Comparison of ENCODE assay signal across 8 cellular contexts in the genomic region with DNA sequence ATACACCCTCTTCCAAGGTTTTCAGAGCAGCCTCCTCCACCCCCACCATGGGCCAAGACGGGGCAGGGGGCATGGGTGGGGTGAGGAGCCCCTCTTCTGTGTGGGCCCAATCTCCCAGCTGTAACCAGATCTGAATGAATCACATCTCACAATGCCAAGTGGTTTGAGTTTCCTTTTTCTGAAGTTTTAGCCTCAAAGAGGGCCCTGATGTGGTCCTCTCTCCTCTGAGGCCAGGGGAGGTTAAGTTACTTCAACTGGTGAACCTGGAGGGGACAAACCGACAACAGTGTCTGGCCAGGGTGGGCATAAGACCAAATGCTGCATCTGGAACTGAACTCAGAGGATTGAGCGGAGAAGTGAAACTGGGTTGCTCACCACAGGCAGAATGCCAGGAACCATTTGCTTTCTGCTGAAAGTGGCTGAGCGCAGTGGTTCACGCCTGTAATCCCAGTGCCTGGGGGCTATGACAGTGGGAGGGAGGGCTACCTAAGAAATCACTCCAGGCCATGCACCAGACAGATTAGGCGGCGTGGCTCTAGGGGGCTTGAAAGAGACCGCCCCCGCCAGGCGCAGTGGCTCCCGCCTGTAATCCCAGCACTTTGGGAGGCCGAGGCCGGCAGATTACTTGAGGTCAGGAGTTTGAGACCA. TPM values are rescaled to one million over a fixed set of nuclear protein-coding genes. Genes with fewer than 3 reads are reported as not detected.
A peak's percentile ranks its signal among the peaks of the same experiment; 100 is the strongest.
DNase-seq lines count a peak whose midpoint lies in the region; ATAC-seq, FAIRE-seq and TF ChIP-seq lines count a peak whose summit lies in the region.

No MANE protein-coding gene starts in this region.

- peaks cover 0 to 12% (median 0%) of the 10 kb centered on the region in 11 donors for H3K9me3 ChIP-seq in heart right ventricle
- peaks cover 2% of the 10 kb centered on the region for H3K9me3 ChIP-seq in small intestine (ENCODE audit: control insufficient read depth, low read depth)

- no peak for TF ChIP-seq CTCF in heart right ventricle (IDR thresholded peaks at IDR 0.05)

- H3K36me3 ChIP-seq in heart right ventricle (no peaks in the 10 kb centered on the region), small intestine (ENCODE audit: control insufficient read depth in 2 of 2, insufficient read depth in 2 of 2, low read length in 2 of 2) (no peaks in the 10 kb centered on the region)

- peaks cover 0 to 2% of the 10 kb centered on the region in 2 donors for H3K36me3 Mint-ChIP-seq in activated T-cell treated with anti-CD3 and anti-CD28 coated beads, Interleukin-2, amount 50 U/mL, for 72 hours (ENCODE audit: insufficient read depth in 2 of 2)

- peaks cover 0 to 4% of the 10 kb centered on the region in 2 donors for H3K9me3 Mint-ChIP-seq in activated T-cell treated with anti-CD3 and anti-CD28 coated beads, Interleukin-2, amount 50 U/mL, for 72 hours

- 49 to 70% methylated on average over 13 of the region's 13 CpGs for WGBS in heart right ventricle, 2 donors
- WGBS in small intestine, 3 donors, result 61 to 69% (median 65%) methylated on average over 13 of the region's 13 CpGs

- H3K4me1 ChIP-seq in heart right ventricle, result peaks cover 4 to 35% (median 18%) of the 10 kb centered on the region in 9 donors
- H3K4me1 ChIP-seq in small intestine (ENCODE audit: control insufficient read depth in 2 of 2, insufficient read depth in 1 of 2, low read depth in 1 of 2, low read length in 1 of 2), result peaks cover 0 to 4% of the 10 kb centered on the region in 2 donors

- peak overlapping the region; percentile 99 for H3K27ac Mint-ChIP-seq in activated T-cell treated with anti-CD3 and anti-CD28 coated beads, Interleukin-2, amount 50 U/mL, for 72 hours

- H3K27me3 ChIP-seq in heart right ventricle (peaks cover 0 to 21% (median 8%) of the 10 kb centered on the region in 7 donors), small intestine (ENCODE audit: control insufficient read depth in 2 of 2, insufficient read depth in 2 of 2, low read length in 2 of 2) (no peaks in the 10 kb centered on the region)

- H3K27ac ChIP-seq in heart right ventricle, result peak overlapping the region; percentile 54 to 94 (median 87)
- peak overlapping the region; percentile 81 to 82 for H3K27ac ChIP-seq in small intestine (ENCODE audit: low read depth in 1 of 2, low read length in 1 of 2)

- H3K27me3 Mint-ChIP-seq in activated T-cell treated with anti-CD3 and anti-CD28 coated beads, Interleukin-2, amount 50 U/mL, for 72 hours (ENCODE audit: low read depth), result peaks cover 35% of the 10 kb centered on the region

- peak overlapping the region; percentile 82 to 98 for H3K4me3 Mint-ChIP-seq in activated T-cell treated with anti-CD3 and anti-CD28 coated beads, Interleukin-2, amount 50 U/mL, for 72 hours

- DNase-seq in Right ventricle myocardium inferior (ENCODE audit: missing footprints) (peak; percentile 77), cardiac septum (ENCODE audit: low spot score) (no peak), heart right ventricle (peak; percentile 30 to 76), small intestine (no peak)
- DNase-seq in activated T-cell treated with anti-CD3 and anti-CD28 coated beads, Interleukin-2, amount 50 U/mL, for 72 hours, result peak; percentile 12 to 18

- H3K4me1 Mint-ChIP-seq in activated T-cell treated with anti-CD3 and anti-CD28 coated beads, Interleukin-2, amount 50 U/mL, for 72 hours (ENCODE audit: low read depth), result peaks cover 30% of the 10 kb centered on the region

- FAIRE-seq in small intestine (lab: Jason Lieb, UNC), result no peak

- ATAC-seq in Right ventricle myocardium inferior (peak; percentile 78), heart right ventricle (peak; percentile 57 to 85 (median 69)), GM19395 (IDR thresholded peaks at IDR 0.05; ENCODE audit: unreplicated experiment) (no peak), GM18868 (IDR thresholded peaks at IDR 0.05; ENCODE audit: unreplicated experiment) (no peak), HG03039 (IDR thresholded peaks at IDR 0.05; ENCODE audit: unreplicated experiment) (no peak)
- peak; percentile 29 to 43 for ATAC-seq in activated T-cell treated with anti-CD3 and anti-CD28 coated beads, Interleukin-2, amount 50 U/mL, for 72 hours (replicated peaks in 1 of 2)

- intact Hi-C loops in Right ventricle myocardium inferior (cut with DNase I), result no loop called here
- intact Hi-C loops in cardiac septum (cut with DNase I), result no loop called here
- intact Hi-C loops in heart right ventricle (cut with DNase I), result loop anchor here in 1 of 10 donors (2.0 kb wide), 1 partner anchor 32 kb away; no protein-coding TSS in a partner anchor

- H3K4me3 ChIP-seq in heart right ventricle, result peak overlapping the region in 8 of 10 donors; percentile 11 to 50 (median 38)
- H3K4me3 ChIP-seq in small intestine (ENCODE audit: low read depth in 1 of 2, low read length in 2 of 2), result no peak overlapping the region

RNA-seq across cellular contexts. Expression of a gene that starts 15.4 kb away (rescaled TPM):
- not detected for total RNA-seq in Right ventricle myocardium inferior
- not detected for total RNA-seq in cardiac septum
- total RNA-seq in activated T-cell treated with anti-CD3 and anti-CD28 coated beads, Interleukin-2, amount 50 U/mL, for 72 hours, result not detected
- total RNA-seq in heart right ventricle, result not detected
- polyA plus RNA-seq in heart right ventricle, result not detected
- not detected for polyA plus RNA-seq in small intestine

RNA-seq across cellular contexts. Expression of a gene that starts 30.5 kb away (rescaled TPM):
- 3.8 TPM for total RNA-seq in Right ventricle myocardium inferior
- 6.2 TPM for total RNA-seq in cardiac septum
- 10 to 100 TPM in 1 of 2 donors, 1 to 10 TPM in 1; 9.9 to 10.4 TPM for total RNA-seq in activated T-cell treated with anti-CD3 and anti-CD28 coated beads, Interleukin-2, amount 50 U/mL, for 72 hours
- 10 to 100 TPM in 4 of 10 donors, 1 to 10 TPM in 6; 2.1 to 28.6 (median 7.4) TPM for total RNA-seq in heart right ventricle
- polyA plus RNA-seq in heart right ventricle, result 10 to 100 TPM in 1 of 2 donors, 1 to 10 TPM in 1; 3.7 to 17.1 TPM
- 10 to 100 TPM in 2 of 3 donors, 1 to 10 TPM in 1; 4.9 to 17.6 (median 14.1) TPM for polyA plus RNA-seq in small intestine

RNA-seq across cellular contexts. Expression of a gene that starts 54.3 kb away (rescaled TPM):
- total RNA-seq in Right ventricle myocardium inferior (15.7 TPM), cardiac septum (17.2 TPM), heart right ventricle (10 to 100 TPM in 9 of 10 donors, 1 to 10 TPM in 1; 10.0 to 19.4 (median 13.3) TPM)
- total RNA-seq in activated T-cell treated with anti-CD3 and anti-CD28 coated beads, Interleukin-2, amount 50 U/mL, for 72 hours, result 10 to 100 TPM; 85.3 to 96.4 TPM
- polyA plus RNA-seq in heart right ventricle (10 to 100 TPM; 20.3 to 30.4 TPM), small intestine (10 to 100 TPM; 21.3 to 27.7 (median 25.3) TPM)

Comparison
In these comparisons a context has a peak if more than half of its experiments do, and no peak if none do; other contexts are left out.
1. DNase-seq: peak in Right ventricle myocardium inferior (single experiment), activated T-cell treated with anti-CD3 and anti-CD28 coated beads, Interleukin-2, amount 50 U/mL, for 72 hours (2 of 2) and heart right ventricle (2 of 2); none in cardiac septum (single experiment) and small intestine (single experiment).
2. ATAC-seq: peak in Right ventricle myocardium inferior (single experiment), activated T-cell treated with anti-CD3 and anti-CD28 coated beads, Interleukin-2, amount 50 U/mL, for 72 hours (2 of 2) and heart right ventricle (8 of 8); none in GM19395 (single experiment), GM18868 (single experiment) and HG03039 (single experiment).
3. H3K4me3 ChIP-seq: peak in heart right ventricle (8 of 10); none in small intestine (0 of 2).